ENCODE assay signal across 26 cellular contexts in the genomic region with DNA sequence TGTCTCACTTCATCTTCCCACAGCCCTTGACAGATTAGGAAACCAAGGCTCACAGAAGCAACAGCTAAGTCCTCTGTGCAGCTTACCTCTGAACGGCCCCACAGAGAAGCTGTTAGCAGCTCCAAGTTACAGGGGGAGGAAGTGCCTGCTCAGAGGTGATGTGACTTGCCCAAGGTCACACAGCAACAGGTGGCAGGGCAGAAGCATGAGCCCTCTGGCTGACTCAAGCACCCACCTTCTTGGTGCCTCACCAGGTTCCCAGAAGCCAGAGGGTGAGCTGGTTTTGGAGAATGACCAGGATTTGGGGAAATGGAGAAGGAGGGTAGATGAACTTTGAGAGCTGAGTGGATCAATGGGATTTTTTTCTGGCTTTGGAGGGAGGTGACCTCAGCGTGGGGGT.
"Had no signal": no experiment of that assay in that cellular context is flagged by ENCODE, and none has a peak within 500 bp of the region (broad histone marks: within the 10 kb centered on the region; RNA-seq: fewer than 3 reads in every experiment).

No MANE protein-coding gene starts in this region.

- ATAC-seq: activated T-helper 17 cell treated with anti-CD3 and anti-CD28 coated beads, Interleukin-2, amount 50 U/mL, for 72 hours had no signal

- H3K27me3 ChIP-seq: adrenal gland, breast epithelium had no signal

- H3K9ac ChIP-seq: KMS-11 had no signal

- H3K4me3 ChIP-seq: adrenal gland, breast epithelium, PC-9 had no signal

- H3K4me2 ChIP-seq: KMS-11 had no signal

- H3K4me1 ChIP-seq: breast epithelium had no signal

- H3K36me3 Mint-ChIP-seq: activated CD4-positive, alpha-beta memory T cell treated with anti-CD3 and anti-CD28 coated beads for 36 hours; activated naive CD8-positive, alpha-beta T cell treated with anti-CD3 and anti-CD28 coated beads, Interleukin-2, amount 10 ng/mL, durations not matched to agents 7 days and 5 days had no signal

- H3K27ac Mint-ChIP-seq: activated CD4-positive, alpha-beta memory T cell treated with anti-CD3 and anti-CD28 coated beads for 36 hours; activated CD4-positive, alpha-beta T cell treated with anti-CD3 and anti-CD28 coated beads, Interleukin-2, amount 10 ng/mL, durations not matched to agents 7 days and 5 days; activated naive CD8-positive, alpha-beta T cell treated with anti-CD3 and anti-CD28 coated beads, Interleukin-2, amount 10 ng/mL, durations not matched to agents 7 days and 5 days; activated T-helper 17 cell treated with anti-CD3 and anti-CD28 coated beads, Interleukin-2, amount 50 U/mL, for 72 hours; T-helper 1 cell treated with Interleukin-12 subunit alpha and Interleukin-12 subunit beta and Interleukin-4 antibody, amounts not matched to agents 30 μg/mL and 1 μg/mL, for 36 hours had no signal

- DNase-seq: activated CD4-positive, alpha-beta memory T cell treated with anti-CD3 and anti-CD28 coated beads for 36 hours; activated CD4-positive, alpha-beta T cell treated with anti-CD3 and anti-CD28 coated beads, Interleukin-2, amount 10 ng/mL, durations not matched to agents 7 days and 5 days; activated CD4-positive, CD25-positive, alpha-beta regulatory T cell; activated CD8-positive, alpha-beta memory T cell treated with anti-CD3 and anti-CD28 coated beads for 24 hours; activated gamma-delta T cell; activated naive CD4-positive, alpha-beta T cell treated with anti-CD3 and anti-CD28 coated beads, Interleukin-2, amount 50 U/mL, for 16 hours; activated naive CD8-positive, alpha-beta T cell treated with anti-CD3 and anti-CD28 coated beads, Interleukin-2, amount 10 ng/mL, durations not matched to agents 7 days and 5 days; activated T-cell treated with anti-CD3 and anti-CD28 coated beads for 4 hours; activated T-cell treated with anti-CD3 and anti-CD28 coated beads, Interleukin-2, amount 50 U/mL, for 48 hours; adrenal gland; anterior cingulate cortex; central memory CD4-positive, alpha-beta T cell; MM.1S; NCI-H1105; NCI-H1436; NCI-H1694 treated with DMSO at 0.1 percent for 48 hours; NCI-H2029 treated with DMSO at 0.1 percent for 48 hours; NCI-H345; NCI-H510A treated with DMSO at 0.1 percent for 48 hours; PC-9; SHP77 treated with DMSO at 0.1 percent for 48 hours; T-helper 9 cell had no signal

- H3K27ac ChIP-seq: adrenal gland, breast epithelium, KMS-11, PC-9 had no signal

- H3K9me3 Mint-ChIP-seq: activated CD4-positive, alpha-beta memory T cell treated with anti-CD3 and anti-CD28 coated beads for 36 hours; activated CD4-positive, alpha-beta T cell treated with anti-CD3 and anti-CD28 coated beads, Interleukin-2, amount 10 ng/mL, durations not matched to agents 7 days and 5 days; activated naive CD8-positive, alpha-beta T cell treated with anti-CD3 and anti-CD28 coated beads, Interleukin-2, amount 10 ng/mL, durations not matched to agents 7 days and 5 days; activated T-helper 17 cell treated with anti-CD3 and anti-CD28 coated beads, Interleukin-2, amount 50 U/mL, for 72 hours; T-helper 1 cell treated with Interleukin-12 subunit alpha and Interleukin-12 subunit beta and Interleukin-4 antibody, amounts not matched to agents 30 μg/mL and 1 μg/mL, for 36 hours had no signal

- H3K4me3 Mint-ChIP-seq: activated CD4-positive, alpha-beta memory T cell treated with anti-CD3 and anti-CD28 coated beads for 36 hours; activated CD4-positive, alpha-beta T cell treated with anti-CD3 and anti-CD28 coated beads, Interleukin-2, amount 10 ng/mL, durations not matched to agents 7 days and 5 days; activated naive CD8-positive, alpha-beta T cell treated with anti-CD3 and anti-CD28 coated beads, Interleukin-2, amount 10 ng/mL, durations not matched to agents 7 days and 5 days; activated T-helper 17 cell treated with anti-CD3 and anti-CD28 coated beads, Interleukin-2, amount 50 U/mL, for 72 hours; T-helper 1 cell treated with Interleukin-12 subunit alpha and Interleukin-12 subunit beta and Interleukin-4 antibody, amounts not matched to agents 30 μg/mL and 1 μg/mL, for 36 hours had no signal

- H3K9me3 ChIP-seq: adrenal gland, breast epithelium had no signal

- H3K27me3 Mint-ChIP-seq: activated CD4-positive, alpha-beta memory T cell treated with anti-CD3 and anti-CD28 coated beads for 36 hours; activated CD4-positive, alpha-beta T cell treated with anti-CD3 and anti-CD28 coated beads, Interleukin-2, amount 10 ng/mL, durations not matched to agents 7 days and 5 days; activated T-helper 17 cell treated with anti-CD3 and anti-CD28 coated beads, Interleukin-2, amount 50 U/mL, for 72 hours had no signal

- H3K36me3 ChIP-seq: adrenal gland, breast epithelium had no signal
